ENCODE assay signal across 9 cellular contexts in genomic region chr16:590875-591200, GRCh38. TPM values are rescaled to one million over a fixed set of nuclear protein-coding genes. Genes with fewer than 3 reads are reported as not detected.
DNase-seq lines count a peak whose midpoint lies in the region; ATAC-seq and TF ChIP-seq lines count a peak whose summit lies in the region.
"Had no signal": no experiment of that assay in that cellular context is flagged by ENCODE, and none has a peak within 500 bp of the region (broad histone marks: within the 10 kb centered on the region; RNA-seq: fewer than 3 reads in every experiment).

No MANE protein-coding gene starts in this region.

- intact Hi-C loops in activated CD8-positive, alpha-beta T cell treated with anti-CD3 and anti-CD28 coated beads for 36 hours (cut with micrococcal nuclease): no loop called here

- peaks cover 13% of the 10 kb centered on the region for H3K36me3 Mint-ChIP-seq in activated CD8-positive, alpha-beta T cell treated with anti-CD3 and anti-CD28 coated beads for 36 hours (ENCODE audit: low read depth)
- peaks cover 39% of the 10 kb centered on the region for H3K36me3 Mint-ChIP-seq in stimulated activated effector memory CD8-positive, alpha-beta T cell treated with anti-CD3 and anti-CD28 coated beads, Interleukin-12 subunit alpha, Interleukin-12 subunit beta, amount 100 ng/mL, for 72 hours

- in situ Hi-C loops in G401 (cut with HindIII; ENCODE audit: low sequenced_read_pairs): no loop called here

- no peaks in the 10 kb centered on the region for H3K9me3 ChIP-seq in iPS-15b (ENCODE audit: control insufficient read depth, insufficient read depth, low read length)

- H3K4me1 Mint-ChIP-seq in activated CD8-positive, alpha-beta T cell treated with anti-CD3 and anti-CD28 coated beads for 36 hours (ENCODE audit: low read depth): peaks cover 22% of the 10 kb centered on the region
- H3K4me1 Mint-ChIP-seq in stimulated activated effector memory CD8-positive, alpha-beta T cell treated with anti-CD3 and anti-CD28 coated beads, Interleukin-12 subunit alpha, Interleukin-12 subunit beta, amount 100 ng/mL, for 72 hours: peaks cover 55% of the 10 kb centered on the region

- H3K4me3 Mint-ChIP-seq in activated CD8-positive, alpha-beta T cell treated with anti-CD3 and anti-CD28 coated beads for 36 hours: peak overlapping the region; percentile 83
- H3K4me3 Mint-ChIP-seq in stimulated activated effector memory CD8-positive, alpha-beta T cell treated with anti-CD3 and anti-CD28 coated beads, Interleukin-12 subunit alpha, Interleukin-12 subunit beta, amount 100 ng/mL, for 72 hours: peak overlapping the region; percentile 94

- peak overlapping the region; percentile 63 for H3K27ac Mint-ChIP-seq in activated CD8-positive, alpha-beta T cell treated with anti-CD3 and anti-CD28 coated beads for 36 hours
- H3K27ac Mint-ChIP-seq in stimulated activated effector memory CD8-positive, alpha-beta T cell treated with anti-CD3 and anti-CD28 coated beads, Interleukin-12 subunit alpha, Interleukin-12 subunit beta, amount 100 ng/mL, for 72 hours: peak overlapping the region; percentile 77

- H3K36me3 ChIP-seq in iPS-15b (ENCODE audit: control insufficient read depth, insufficient read depth, low read length): peaks cover 3% of the 10 kb centered on the region

- H3K4me3 ChIP-seq in HFF-Myc (replicated peaks; ENCODE audit: low read depth, low read length) (peak overlapping the region; percentile 74), iPS-15b (ENCODE audit: low read depth, low read length) (peak overlapping the region; percentile 75)

- H3K4me1 ChIP-seq in iPS-15b (ENCODE audit: control insufficient read depth, insufficient read depth, low read length): no peaks in the 10 kb centered on the region

- POLR2A ChIA-PET in activated CD8-positive, alpha-beta T cell treated with anti-CD3 and anti-CD28 coated beads for 36 hours (lab: Charles Lee): interaction anchor here (0.8 to 1.5 kb wide), 2 partner anchors 20 to 46 kb away, joined by 3 to 5 read pairs; partner anchors contain the start of gene METTL26

- DNase-seq in HFF-Myc (ENCODE audit: extremely low read depth, low read depth): no peak
- DNase-seq in activated CD8-positive, alpha-beta T cell treated with anti-CD3 and anti-CD28 coated beads for 36 hours: no peak
- DNase-seq in stimulated activated effector memory CD8-positive, alpha-beta T cell treated with anti-CD3 and anti-CD28 coated beads, Interleukin-12 subunit alpha, Interleukin-12 subunit beta, amount 100 ng/mL, for 72 hours (ENCODE audit: low spot score in 2 of 2): no peak
- no peak for DNase-seq in G401 (ENCODE audit: low spot score)
- no peak for DNase-seq in DMS53 treated with DMSO at 0.1 percent for 48 hours (lab: John Stamatoyannopoulos, UW; ENCODE audit: unreplicated experiment)
- DNase-seq in islet precursor cell: no peak
- DNase-seq in NCI-H2171 treated with DMSO at 0.1 percent for 48 hours (lab: John Stamatoyannopoulos, UW): no peak

- H3K27me3 Mint-ChIP-seq in activated CD8-positive, alpha-beta T cell treated with anti-CD3 and anti-CD28 coated beads for 36 hours: no peaks in the 10 kb centered on the region

- no peaks in the 10 kb centered on the region for H3K9me3 Mint-ChIP-seq in activated CD8-positive, alpha-beta T cell treated with anti-CD3 and anti-CD28 coated beads for 36 hours
- no peaks in the 10 kb centered on the region for H3K9me3 Mint-ChIP-seq in stimulated activated effector memory CD8-positive, alpha-beta T cell treated with anti-CD3 and anti-CD28 coated beads, Interleukin-12 subunit alpha, Interleukin-12 subunit beta, amount 100 ng/mL, for 72 hours

- CTCF ChIA-PET in activated CD8-positive, alpha-beta T cell treated with anti-CD3 and anti-CD28 coated beads for 36 hours (lab: Charles Lee): no interaction called here

- no peak for TF ChIP-seq CTCF in HFF-Myc (IDR thresholded peaks at IDR 0.05; ENCODE audit: low read depth, low read length, missing control alignments)
- TF ChIP-seq CTCF in activated CD8-positive, alpha-beta T cell treated with anti-CD3 and anti-CD28 coated beads for 36 hours (IDR thresholded peaks at IDR 0.05): no peak

- ATAC-seq in activated CD8-positive, alpha-beta T cell treated with anti-CD3 and anti-CD28 coated beads for 36 hours: no peak
- ATAC-seq in stimulated activated effector memory CD8-positive, alpha-beta T cell treated with anti-CD3 and anti-CD28 coated beads, Interleukin-12 subunit alpha, Interleukin-12 subunit beta, amount 100 ng/mL, for 72 hours: no peak

- peak overlapping the region; percentile 79 for H3K9ac ChIP-seq in iPS-15b (ENCODE audit: low read depth, low read length)

- H3K27me3 ChIP-seq in iPS-15b (ENCODE audit: control insufficient read depth, insufficient read depth, low read length): peaks cover 18% of the 10 kb centered on the region

RNA-seq across cellular contexts. Expression of gene RAB40C, which starts 1.0 kb away (rescaled TPM):
- 1 to 10 TPM; 8.1 to 8.8 TPM for total RNA-seq in activated CD8-positive, alpha-beta T cell treated with anti-CD3 and anti-CD28 coated beads for 36 hours
- 28.6 and 32.2 TPM in 2 replicates for total RNA-seq in G401 (2014; rRNA removed; shearing (Covaris generic))

RNA-seq across cellular contexts. Expression of gene PIGQ, which starts 21.1 kb away (rescaled TPM):
- total RNA-seq in activated CD8-positive, alpha-beta T cell treated with anti-CD3 and anti-CD28 coated beads for 36 hours: 10 to 100 TPM; 18.5 to 18.6 TPM
- total RNA-seq in G401 (2014; rRNA removed; shearing (Covaris generic)): 38.8 and 54.4 TPM in 2 replicates

RNA-seq across cellular contexts. Expression of gene NHLRC4, which starts 24.0 kb away (rescaled TPM):
- total RNA-seq in activated CD8-positive, alpha-beta T cell treated with anti-CD3 and anti-CD28 coated beads for 36 hours: under 1 TPM; 0.41 to 0.72 TPM
- 2.7 and 4.1 TPM in 2 replicates for total RNA-seq in G401 (2014; rRNA removed; shearing (Covaris generic))

RNA-seq across cellular contexts. Expression of gene PRR35, which starts 30.6 kb away (rescaled TPM):
- not detected for total RNA-seq in activated CD8-positive, alpha-beta T cell treated with anti-CD3 and anti-CD28 coated beads for 36 hours
- 0.41 and 2.3 TPM in 2 replicates for total RNA-seq in G401 (2014; rRNA removed; shearing (Covaris generic))
- total RNA-seq: T-helper 1 cell treated with Interleukin-12 subunit alpha and Interleukin-12 subunit beta and Interleukin-4 antibody, amounts not matched to agents 30 ng/mL and 1 ng/mL, for 36 hours had no signal

RNA-seq across cellular contexts. Expression of gene WFIKKN1, which starts 39.9 kb away (rescaled TPM):
- under 1 TPM in 1 of 2 experiments, not detected in 1; 0.25 TPM for total RNA-seq in activated CD8-positive, alpha-beta T cell treated with anti-CD3 and anti-CD28 coated beads for 36 hours
- total RNA-seq in G401 (2014; rRNA removed; shearing (Covaris generic)): 44.6 and 64.4 TPM in 2 replicates
